ENCODE assay signal across 16 cellular contexts in genomic region chr12:41917827-41918445, GRCh38.
DNase-seq lines count a peak whose midpoint lies in the region; ATAC-seq and TF ChIP-seq lines count a peak whose summit lies in the region.
"Had no signal": no experiment of that assay in that cellular context is flagged by ENCODE, and none has a peak within 500 bp of the region (broad histone marks: within the 10 kb centered on the region; RNA-seq: fewer than 3 reads in every experiment).

No MANE protein-coding gene starts in this region.

- H3K36me3 Mint-ChIP-seq in neural crest cell (ENCODE audit: low read depth), result no peaks in the 10 kb centered on the region

- peaks cover 31% of the 10 kb centered on the region for H3K4me1 ChIP-seq in ectodermal cell (ENCODE audit: control insufficient read depth, insufficient read depth, low read length)
- H3K4me1 ChIP-seq: prostate gland, suprapubic skin had no signal

- H3K27me3 ChIP-seq in ectodermal cell (ENCODE audit: control insufficient read depth, insufficient read depth, low read length, poor library complexity, severe bottlenecking), result no peaks in the 10 kb centered on the region
- H3K27me3 ChIP-seq: suprapubic skin had no signal

- DNase-seq in LHCN-M2 (ENCODE audit: low read depth) (peak; percentile 1), NCI-H524 treated with DMSO at 0.1 percent for 48 hours (lab: John Stamatoyannopoulos, UW) (peak; percentile 76), neural crest cell (ENCODE audit: low read depth, low spot score) (no peak), T1000 (lab: John Stamatoyannopoulos, UW) (no peak), kidney tubule cell (ENCODE audit: low spot score) (no peak), NCI-H1105 treated with DMSO at 0.1 percent for 48 hours (lab: John Stamatoyannopoulos, UW) (no peak)
- DNase-seq: activated naive CD4-positive, alpha-beta T cell; foreskin melanocyte; HFFc6; IMR-90; mammary epithelial cell had no signal

- H3K36me3 ChIP-seq in ectodermal cell (ENCODE audit: control insufficient read depth, insufficient read depth, low read length), result no peaks in the 10 kb centered on the region
- H3K36me3 ChIP-seq: prostate gland, suprapubic skin had no signal

- ATAC-seq in HG03439 (IDR thresholded peaks at IDR 0.05; ENCODE audit: unreplicated experiment), result no peak

- H3K4me3 Mint-ChIP-seq in neural crest cell, result peak overlapping the region; percentile 32
- H3K4me3 Mint-ChIP-seq: HFFc6 had no signal

- 34 to 35% methylated on average over 7 to 8 of the region's 8 CpGs for WGBS in ectodermal cell, 2 experiments

- no peak for TF ChIP-seq CTCF in neural crest cell (conservative IDR thresholded peaks at IDR 0.05)

- peak overlapping the region; percentile 74 for H3K27ac Mint-ChIP-seq in neural crest cell (ENCODE audit: unreplicated experiment)
- H3K27ac Mint-ChIP-seq: HFFc6 had no signal

- peaks cover 49% of the 10 kb centered on the region for H3K4me1 Mint-ChIP-seq in neural crest cell

- no peaks in the 10 kb centered on the region for H3K9me3 ChIP-seq in ectodermal cell (ENCODE audit: control insufficient read depth, low read length)
- H3K9me3 ChIP-seq: prostate gland, suprapubic skin had no signal

- no peaks in the 10 kb centered on the region for H3K27me3 Mint-ChIP-seq in neural crest cell (ENCODE audit: low read depth)

- peaks cover 2% of the 10 kb centered on the region for H3K9me3 Mint-ChIP-seq in neural crest cell
- H3K9me3 Mint-ChIP-seq: HFFc6 had no signal

- peak overlapping the region; percentile 47 for H3K27ac ChIP-seq in ectodermal cell (ENCODE audit: insufficient read depth, low read depth, low read length, poor library complexity, severe bottlenecking)
- H3K27ac ChIP-seq: coronary artery, prostate gland, suprapubic skin had no signal

- H3K4me3 ChIP-seq in ectodermal cell (ENCODE audit: insufficient read depth, low read depth, low read length), result no peak overlapping the region
- H3K4me3 ChIP-seq: coronary artery, prostate gland, suprapubic skin had no signal

Comparison
In these comparisons a context has a peak if more than half of its experiments do, and no peak if none do; other contexts are left out.
1. DNase-seq: peak in LHCN-M2 (single experiment) and NCI-H524 treated with DMSO at 0.1 percent for 48 hours (single experiment); none in neural crest cell (single experiment), T1000 (single experiment), kidney tubule cell (single experiment) and NCI-H1105 treated with DMSO at 0.1 percent for 48 hours (single experiment).